23 cellular contexts compared by ENCODE assay signal in the genomic region with DNA sequence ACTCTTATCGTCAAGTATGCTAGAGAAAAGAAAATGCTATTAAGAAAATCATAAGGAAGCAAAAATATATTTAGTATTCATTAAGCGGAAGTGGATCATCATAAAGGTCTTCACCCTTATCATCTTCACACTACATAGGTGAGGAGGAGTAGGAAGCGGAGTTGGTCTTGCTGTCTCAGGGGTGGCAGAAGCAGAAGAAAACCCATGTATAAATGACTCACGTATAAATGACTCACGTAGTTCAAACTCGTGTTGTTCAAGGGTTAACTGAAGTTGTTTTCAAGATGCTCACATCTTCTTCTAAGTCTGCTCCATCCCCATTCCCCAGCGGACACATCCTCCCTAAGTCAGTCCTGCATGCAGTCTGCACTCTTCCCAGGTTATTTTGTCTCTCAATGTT.
A peak's percentile ranks its signal among the peaks of the same experiment; 100 is the strongest.
DNase-seq lines count a peak whose midpoint lies in the region; ATAC-seq, FAIRE-seq and TF ChIP-seq lines count a peak whose summit lies in the region.
"Had no signal": no experiment of that assay in that cellular context is flagged by ENCODE, and none has a peak within 500 bp of the region (broad histone marks: within the 10 kb centered on the region; RNA-seq: fewer than 3 reads in every experiment).

No MANE protein-coding gene starts in this region.

- H3K4me2 ChIP-seq in K562 (ENCODE audit: insufficient read depth, low read length): no peak overlapping the region
- H3K4me2 ChIP-seq: GM23338 had no signal

- H3K4me1 ChIP-seq in K562 (replicated peaks in 1 of 2; ENCODE audit: control insufficient read depth in 2 of 2, insufficient read depth in 2 of 2, low read length in 2 of 2): peaks cover 7 to 10% of the 10 kb centered on the region in 2 experiments; a peak in 4 of 5 replicates
- H3K4me1 ChIP-seq: SJCRH30 had no signal

- no peaks in the 10 kb centered on the region for H3K27me3 ChIP-seq in K562 (ENCODE audit: control insufficient read depth in 2 of 2, insufficient read depth in 2 of 2, low read length in 2 of 2)
- H3K27me3 ChIP-seq: SJCRH30 had no signal

- no peak overlapping the region for H3K4me3 ChIP-seq in K562
- H3K4me3 ChIP-seq: GM23338, SJCRH30 had no signal

- no peak for TF ChIP-seq RAD21 in K562 (CRISPR knock-in tag; conservative IDR thresholded peaks at IDR 0.05 in 1 of 2, IDR thresholded peaks at IDR 0.05 in 1 of 2)

- peak overlapping the region; percentile 11 for H3K27ac Mint-ChIP-seq in activated naive CD4-positive, alpha-beta T cell treated with anti-CD3 and anti-CD28 coated beads for 36 hours
- peak overlapping the region; percentile 71 for H3K27ac Mint-ChIP-seq in activated T-helper 17 cell treated with anti-CD3 and anti-CD28 coated beads, Interleukin-2, amount 50 U/mL, for 72 hours
- H3K27ac Mint-ChIP-seq in stimulated activated naive CD8-positive, alpha-beta T cell treated with anti-CD3 and anti-CD28 coated beads, Interleukin-15, Interleukin-2, amounts not matched to agents 100 ng/mL and 50 ng/mL, for 24 hours: peak overlapping the region; percentile 97
- H3K27ac Mint-ChIP-seq: CD4-positive, alpha-beta T cell; GM23338 had no signal

- BruUV-seq in K562 (replicated peaks; lab: Mats Ljungman, UMichigan): no TSS peak

- in situ Hi-C loops in K562 (cut with MboI): no loop called here

- peak; percentile 37 for FAIRE-seq in K562 (lab: Jason Lieb, UNC)
- FAIRE-seq: HepG2, RCC 7860 had no signal

- no peak overlapping the region for H3K9ac ChIP-seq in K562 (ENCODE audit: insufficient read depth in 1 of 2, low read depth in 2 of 2, low read length in 2 of 2)

- H3K9me3 ChIP-seq in K562 (replicated peaks; ENCODE audit: control insufficient read depth, insufficient read depth, low read depth, low read length): no peaks in the 10 kb centered on the region
- H3K9me3 ChIP-seq: SJCRH30 had no signal

- H3K36me3 ChIP-seq in K562 (ENCODE audit: control insufficient read depth, insufficient read depth, low read length): peaks cover 6% of the 10 kb centered on the region; the same call in 1 of the 3 replicates
- H3K36me3 ChIP-seq: SJCRH30 had no signal

- no peak for TF ChIP-seq CTCF in K562 (IDR thresholded peaks at IDR 0.05 in 2 of 3, conservative IDR thresholded peaks at IDR 0.05 in 1 of 3; ENCODE audit: insufficient read depth in 2 of 3, low read depth in 1 of 3, low read length in 3 of 3)

- WGBS in K562 (ENCODE audit: insufficient coverage, low coverage, missing lambda C conversion rate): 65% methylated on average over 7 of the region's 7 CpGs

- intact Hi-C loops in activated naive CD4-positive, alpha-beta T cell treated with anti-CD3 and anti-CD28 coated beads for 36 hours (cut with micrococcal nuclease): no loop called here
- intact Hi-C loops in K562 (cut with micrococcal nuclease): no loop called here

- no peaks in the 10 kb centered on the region for H3K27me3 Mint-ChIP-seq in activated naive CD4-positive, alpha-beta T cell treated with anti-CD3 and anti-CD28 coated beads for 36 hours (ENCODE audit: low read depth)
- no peaks in the 10 kb centered on the region for H3K27me3 Mint-ChIP-seq in activated T-helper 17 cell treated with anti-CD3 and anti-CD28 coated beads, Interleukin-2, amount 50 U/mL, for 72 hours
- H3K27me3 Mint-ChIP-seq in stimulated activated naive CD8-positive, alpha-beta T cell treated with anti-CD3 and anti-CD28 coated beads, Interleukin-15, Interleukin-2, amounts not matched to agents 100 ng/mL and 50 ng/mL, for 24 hours: no peaks in the 10 kb centered on the region
- H3K27me3 Mint-ChIP-seq: CD4-positive, alpha-beta T cell had no signal

- peaks cover 48% of the 10 kb centered on the region for H3K79me2 ChIP-seq in K562 (ENCODE audit: control insufficient read depth, insufficient read depth, low read length)

- H3K36me3 Mint-ChIP-seq in activated naive CD4-positive, alpha-beta T cell treated with anti-CD3 and anti-CD28 coated beads for 36 hours (ENCODE audit: low read depth): peaks cover 37% of the 10 kb centered on the region
- H3K36me3 Mint-ChIP-seq in activated T-helper 17 cell treated with anti-CD3 and anti-CD28 coated beads, Interleukin-2, amount 50 U/mL, for 72 hours (ENCODE audit: low read depth): peaks cover 39% of the 10 kb centered on the region
- peaks cover 68% of the 10 kb centered on the region for H3K36me3 Mint-ChIP-seq in stimulated activated naive CD8-positive, alpha-beta T cell treated with anti-CD3 and anti-CD28 coated beads, Interleukin-15, Interleukin-2, amounts not matched to agents 100 ng/mL and 50 ng/mL, for 24 hours (ENCODE audit: low read depth)

- H4K20me1 ChIP-seq in K562 (replicated peaks; ENCODE audit: control insufficient read depth, insufficient read depth, low read length): no peaks in the 10 kb centered on the region

- no peak for TF ChIP-seq POLR2A in K562 (conservative IDR thresholded peaks at IDR 0.05)

- TF ChIP-seq EP300 in K562 (IDR thresholded peaks at IDR 0.05; ENCODE audit: low read length): no peak

- CTCF ChIA-PET in activated naive CD4-positive, alpha-beta T cell treated with anti-CD3 and anti-CD28 coated beads for 36 hours (lab: Charles Lee): no interaction called here
- CTCF ChIA-PET in K562 (lab: Yijun Ruan, JAX; ENCODE audit: low intra/inter-chr PET ratio): no interaction called here

- H3K9me3 Mint-ChIP-seq in activated naive CD4-positive, alpha-beta T cell treated with anti-CD3 and anti-CD28 coated beads for 36 hours: peaks cover 6% of the 10 kb centered on the region
- H3K9me3 Mint-ChIP-seq in activated T-helper 17 cell treated with anti-CD3 and anti-CD28 coated beads, Interleukin-2, amount 50 U/mL, for 72 hours: no peaks in the 10 kb centered on the region
- peaks cover 6% of the 10 kb centered on the region for H3K9me3 Mint-ChIP-seq in stimulated activated naive CD8-positive, alpha-beta T cell treated with anti-CD3 and anti-CD28 coated beads, Interleukin-15, Interleukin-2, amounts not matched to agents 100 ng/mL and 50 ng/mL, for 24 hours

- no peak overlapping the region for H3K4me3 Mint-ChIP-seq in activated naive CD4-positive, alpha-beta T cell treated with anti-CD3 and anti-CD28 coated beads for 36 hours
- no peak overlapping the region for H3K4me3 Mint-ChIP-seq in activated T-helper 17 cell treated with anti-CD3 and anti-CD28 coated beads, Interleukin-2, amount 50 U/mL, for 72 hours
- H3K4me3 Mint-ChIP-seq in stimulated activated naive CD8-positive, alpha-beta T cell treated with anti-CD3 and anti-CD28 coated beads, Interleukin-15, Interleukin-2, amounts not matched to agents 100 ng/mL and 50 ng/mL, for 24 hours: no peak overlapping the region
- H3K4me3 Mint-ChIP-seq: CD4-positive, alpha-beta T cell; GM23338 had no signal

- ATAC-seq in activated T-helper 17 cell treated with anti-CD3 and anti-CD28 coated beads, Interleukin-2, amount 50 U/mL, for 72 hours (replicated peaks): peak; percentile 58
- no peak for ATAC-seq in K562
- ATAC-seq in GM18868 (IDR thresholded peaks at IDR 0.05; ENCODE audit: unreplicated experiment): no peak
- ATAC-seq: GM23338, HepG2 had no signal

- POLR2A ChIA-PET in K562 (lab: Yijun Ruan, JAX): interaction anchor here (1.2 kb wide), 1 partner anchor 8 kb away, joined by 4 read pairs; no protein-coding TSS in a partner anchor

- no peak for DNase-seq in activated naive CD4-positive, alpha-beta T cell treated with anti-CD3 and anti-CD28 coated beads for 36 hours
- no peak for DNase-seq in activated naive CD4-positive, alpha-beta T cell (lab: John Stamatoyannopoulos, UW)
- DNase-seq in K562 (ENCODE audit: extremely low read depth in 1 of 4, low spot score in 3 of 4): no peak
- no peak for DNase-seq in NCI-H226
- DNase-seq: CD4-positive, alpha-beta T cell; COR-L47; DMS79 treated with DMSO at 0.1 percent for 48 hours; HCEC 1CT; KG1; NCI-H1105 treated with DMSO at 0.1 percent for 48 hours; NCI-H1694; NCI-H2081 treated with DMSO at 0.1 percent for 48 hours; NCI-H2171 treated with DMSO at 0.1 percent for 48 hours; NCI-H446; NCI-H526 treated with DMSO at 0.1 percent for 48 hours; OCI-M1; SJCRH30 had no signal

- H3K27ac ChIP-seq in K562 (ENCODE audit: extremely low read depth, low read depth, low read length): no peak overlapping the region
- H3K27ac ChIP-seq: SJCRH30 had no signal

- H3K9me1 ChIP-seq in K562 (ENCODE audit: control insufficient read depth, insufficient read depth, low read length): no peaks in the 10 kb centered on the region

- no peak overlapping the region for H2AFZ ChIP-seq in K562 (ENCODE audit: low read depth, low read length)
- H2AFZ ChIP-seq: GM23338 had no signal

- peaks cover 56% of the 10 kb centered on the region for H3K4me1 Mint-ChIP-seq in activated naive CD4-positive, alpha-beta T cell treated with anti-CD3 and anti-CD28 coated beads for 36 hours (ENCODE audit: low read depth)
- peaks cover 31% of the 10 kb centered on the region for H3K4me1 Mint-ChIP-seq in activated T-helper 17 cell treated with anti-CD3 and anti-CD28 coated beads, Interleukin-2, amount 50 U/mL, for 72 hours
- H3K4me1 Mint-ChIP-seq in stimulated activated naive CD8-positive, alpha-beta T cell treated with anti-CD3 and anti-CD28 coated beads, Interleukin-15, Interleukin-2, amounts not matched to agents 100 ng/mL and 50 ng/mL, for 24 hours (ENCODE audit: low read depth): peaks cover 84% of the 10 kb centered on the region

TF ChIP-seq in K562, 482 proteins besides CTCF, POLR2A, EP300 and RAD21:
- no peak for TF ChIP-seq HMGN3 (IDR thresholded peaks at IDR 0.05; ENCODE audit: borderline replicate concordance, extremely low read depth, insufficient read length, low read depth, low read length)
- no peak for TF ChIP-seq SIX5 (IDR thresholded peaks at IDR 0.05; ENCODE audit: borderline replicate concordance in 1 of 2, insufficient read depth in 1 of 2, low read depth in 1 of 2, low read length in 2 of 2)
- no peak for TF ChIP-seq ESRRA (IDR thresholded peaks at IDR 0.05; ENCODE audit: borderline replicate concordance, low read depth)
- TF ChIP-seq RBM25 (IDR thresholded peaks at IDR 0.05; ENCODE audit: low read depth, low read length, severe bottlenecking): no peak
- no peak for TF ChIP-seq PURB (CRISPR knock-in tag; IDR thresholded peaks at IDR 0.05; ENCODE audit: low read depth)
- TF ChIP-seq EWSR1 (IDR thresholded peaks at IDR 0.05; ENCODE audit: borderline replicate concordance, low read depth, partially characterized antibody): no peak

Comparison
In these comparisons a context has a peak if more than half of its experiments do, and no peak if none do; other contexts are left out.
1. H3K27ac Mint-ChIP-seq: peak in every context shown above with its lines; median percentile 97 in stimulated activated naive CD8-positive, alpha-beta T cell treated with anti-CD3 and anti-CD28 coated beads, Interleukin-15, Interleukin-2, amounts not matched to agents 100 ng/mL and 50 ng/mL, for 24 hours; 71 in activated T-helper 17 cell treated with anti-CD3 and anti-CD28 coated beads, Interleukin-2, amount 50 U/mL, for 72 hours; 11 in activated naive CD4-positive, alpha-beta T cell treated with anti-CD3 and anti-CD28 coated beads for 36 hours.